ENCODE assay signal across 8 cellular contexts in genomic region chr2:95314964-95315611, GRCh38. TPM values are rescaled to one million over a fixed set of nuclear protein-coding genes. Genes with fewer than 3 reads are reported as not detected.
DNase-seq lines count a peak whose midpoint lies in the region; ATAC-seq and TF ChIP-seq lines count a peak whose summit lies in the region.

No MANE protein-coding gene starts in this region.

- DNase-seq in AG08396 (ENCODE audit: low spot score): peak; percentile 73
- peak; percentile 95 for DNase-seq in H7
- peak; percentile 17 for DNase-seq in T1000 (lab: John Stamatoyannopoulos, UW)
- no peak for DNase-seq in left ventricle myocardium inferior
- DNase-seq in stomach: peak; percentile 65
- no peak for DNase-seq in NOMO-1 treated with dmso at 0.1 percent for 144 hours (lab: John Stamatoyannopoulos, UW; ENCODE audit: unreplicated experiment)

- ATAC-seq in GM18907 (IDR thresholded peaks at IDR 0.05; ENCODE audit: unreplicated experiment): no peak
- ATAC-seq in GM18519 (IDR thresholded peaks at IDR 0.05; ENCODE audit: low FRiP score, unreplicated experiment): no peak

- TF ChIP-seq POLR2A in stomach (IDR thresholded peaks at IDR 0.05): no peak

- H3K4me1 ChIP-seq in left ventricle myocardium inferior (no peaks in the 10 kb centered on the region), stomach (peaks cover 0 to 5% (median 0%) of the 10 kb centered on the region in 4 donors)

- H3K36me3 ChIP-seq in H7 (replicated peaks; ENCODE audit: control insufficient read depth, insufficient read depth, low read length) (no peaks in the 10 kb centered on the region), left ventricle myocardium inferior (no peaks in the 10 kb centered on the region), stomach (no peaks in the 10 kb centered on the region)

- no peak overlapping the region for H3K27ac ChIP-seq in left ventricle myocardium inferior (replicated peaks)
- no peak overlapping the region for H3K27ac ChIP-seq in stomach

- no peaks in the 10 kb centered on the region for H3K9me3 ChIP-seq in left ventricle myocardium inferior (replicated peaks)
- no peaks in the 10 kb centered on the region for H3K9me3 ChIP-seq in stomach

- WGBS in stomach, 5 donors: 58 to 64% (median 59%) methylated on average over 13 to 16 of the region's 16 CpGs

- H3K27me3 ChIP-seq in H7 (ENCODE audit: control insufficient read depth, insufficient read depth, low read length) (no peaks in the 10 kb centered on the region), left ventricle myocardium inferior (ENCODE audit: low read depth) (peaks cover 74% of the 10 kb centered on the region), stomach (peaks cover 0 to 18% (median 0%) of the 10 kb centered on the region in 3 donors)

- H3K4me3 ChIP-seq in H7 (ENCODE audit: insufficient read depth, low read depth, low read length): no peak overlapping the region
- no peak overlapping the region for H3K4me3 ChIP-seq in left ventricle myocardium inferior
- no peak overlapping the region for H3K4me3 ChIP-seq in stomach

- intact Hi-C loops in left ventricle myocardium inferior (cut with micrococcal nuclease): no loop called here
- intact Hi-C loops in stomach (cut with DNase I; ENCODE audit: low total_unique reads): loop anchor here (5.0 kb wide), 1 partner anchor 83 kb away; no protein-coding TSS in a partner anchor

- peak; percentile 68 for TF ChIP-seq CTCF in left ventricle myocardium inferior (IDR thresholded peaks at IDR 0.05; ENCODE audit: borderline replicate concordance)
- TF ChIP-seq CTCF in stomach (IDR thresholded peaks at IDR 0.05): peak in 4 of 7 experiments; percentile 58 to 82 (median 76)

- no peak for TF ChIP-seq EP300 in stomach (IDR thresholded peaks at IDR 0.05)

RNA-seq across cellular contexts. Expression of gene KCNIP3, which starts 17.9 kb away (rescaled TPM):
- 0.48 and 3.2 TPM in 2 replicates for total RNA-seq in H7 (2014; rRNA removed; shearing (Covaris generic))
- total RNA-seq in left ventricle myocardium inferior: 4.6 TPM
- total RNA-seq in stomach: 1 to 10 TPM in 3 of 5 donors, not detected in 2; 1.3 to 2.4 (median 1.6) TPM
- polyA plus RNA-seq in stomach: 1 to 10 TPM; 3.1 to 4.4 (median 3.9) TPM

RNA-seq across cellular contexts. Expression of gene PROM2, which starts 40.8 kb away (rescaled TPM):
- 1.1 and 1.8 TPM in 2 replicates for total RNA-seq in H7 (2014; rRNA removed; shearing (Covaris generic))
- total RNA-seq in left ventricle myocardium inferior (1.4 TPM), stomach (100 to 1,000 TPM in 1 of 5 donors, 10 to 100 TPM in 4; 18.4 to 370 (median 62.2) TPM)
- polyA plus RNA-seq in stomach: 10 to 100 TPM in 2 of 3 donors, 1 to 10 TPM in 1; 6.0 to 22.3 (median 14.5) TPM

Comparison
In these comparisons a context has a peak if more than half of its experiments do, and no peak if none do; other contexts are left out.
1. DNase-seq: peak in AG08396 (single experiment), H7 (single experiment), T1000 (single experiment) and stomach (single experiment); none in left ventricle myocardium inferior (single experiment) and NOMO-1 treated with dmso at 0.1 percent for 144 hours (single experiment).